8 cellular contexts compared by ENCODE assay signal in the genomic region with DNA sequence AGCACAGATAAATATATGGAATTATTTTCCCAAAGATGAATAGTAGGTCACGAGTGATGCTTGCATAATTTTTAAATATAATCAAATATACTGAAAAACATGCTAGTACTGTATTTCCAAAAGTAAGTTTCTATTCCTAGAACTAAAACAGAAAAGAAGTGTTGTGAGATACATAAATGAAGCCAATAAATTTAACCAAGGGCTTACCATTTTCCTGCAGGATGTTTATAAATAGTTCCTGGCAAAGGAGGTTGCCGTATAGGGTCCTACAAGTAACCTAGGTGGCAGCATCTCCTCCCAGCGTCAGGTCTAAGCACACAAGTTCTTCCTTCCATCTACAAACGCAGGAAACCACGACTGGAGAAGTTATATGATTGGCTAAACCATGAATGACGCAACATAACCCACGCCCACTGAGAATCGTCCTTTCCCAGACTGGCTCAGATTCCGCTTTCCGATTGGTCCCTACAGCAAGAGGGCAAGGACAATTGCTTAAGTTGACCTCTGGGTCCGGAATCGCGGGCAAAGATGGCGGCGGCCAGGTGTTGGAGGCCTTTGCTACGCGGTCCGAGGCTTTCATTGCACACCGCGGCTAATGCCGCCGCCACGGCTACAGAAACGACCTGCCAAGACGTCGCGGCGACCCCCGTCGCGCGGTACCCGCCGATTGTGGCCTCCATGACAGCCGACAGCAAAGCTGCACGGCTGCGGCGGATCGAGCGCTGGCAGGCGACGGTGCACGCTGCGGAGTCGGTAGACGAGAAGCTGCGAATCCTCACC. TPM values are rescaled to one million over a fixed set of nuclear protein-coding genes. Genes with fewer than 3 reads are reported as not detected.
DNase-seq lines count a peak whose midpoint lies in the region; FAIRE-seq and TF ChIP-seq lines count a peak whose summit lies in the region.

A gene (plus strand): TSS at position 513 of the 780 bp plus-strand sequence. CDS start 16 bp downstream, at position 529.

- H3K9ac ChIP-seq in MM.1S (ENCODE audit: low read length) (peak within 1 kb of the TSS; percentile 94), neural progenitor cell (peak within 1 kb of the TSS; percentile 83), subcutaneous abdominal adipose tissue (ENCODE audit: low read length in 5 of 5) (peak within 1 kb of the TSS; percentile 43 to 95 (median 91))

- H3K4me1 Mint-ChIP-seq in neural progenitor cell: peaks cover 21% of the 10 kb centered on the region

- peak; percentile 100 for FAIRE-seq in G401.6 (lab: Jason Lieb, UNC)

- peak; percentile 57 for TF ChIP-seq CTCF in MM.1S (IDR thresholded peaks at IDR 0.05; ENCODE audit: low read length)
- TF ChIP-seq CTCF in foreskin fibroblast (IDR thresholded peaks at IDR 0.05; ENCODE audit: low read depth, low read length): peak; percentile 24
- peak; percentile 52 for TF ChIP-seq CTCF in neural progenitor cell (IDR thresholded peaks at IDR 0.05)

- no peaks in the 10 kb centered on the region for H4K20me1 ChIP-seq in MM.1S (ENCODE audit: insufficient read depth, low read length)
- H4K20me1 ChIP-seq in neural progenitor cell (ENCODE audit: low read depth): peaks cover 14% of the 10 kb centered on the region

- H3K9me3 ChIP-seq in HAP-1 (no peaks in the 10 kb centered on the region), MM.1S (replicated peaks; ENCODE audit: insufficient read depth, low read length) (no peaks in the 10 kb centered on the region), neural progenitor cell (ENCODE audit: low read depth) (no peaks in the 10 kb centered on the region), subcutaneous abdominal adipose tissue (ENCODE audit: control insufficient read depth in 5 of 5, low read length in 5 of 5) (no peaks in the 10 kb centered on the region)

- DNase-seq in HAP-1 (ENCODE audit: low spot score in 2 of 2) (peak; percentile 94 to 99), MM.1S (peak; percentile 99), SIG-M5 treated with dmso at 0.1 percent for 504 hours (lab: John Stamatoyannopoulos, UW; ENCODE audit: unreplicated experiment) (peak; percentile 100), foreskin fibroblast (peak; percentile 96 to 99), neural progenitor cell (ENCODE audit: low spot score) (peak; percentile 97)
- DNase-seq in activated gamma-delta T cell treated with anti-CD3 and anti-CD28 coated beads, Interleukin-2, amount 50 U/mL, for 16 hours (ENCODE audit: low read depth): peak; percentile 82

- no peaks in the 10 kb centered on the region for H3K27me3 Mint-ChIP-seq in neural progenitor cell (ENCODE audit: insufficient read depth, low read depth)

- peak within 1 kb of the TSS; percentile 94 for H3K4me3 ChIP-seq in HAP-1
- peak within 1 kb of the TSS; percentile 97 for H3K4me3 ChIP-seq in MM.1S (ENCODE audit: low read length)
- peak within 1 kb of the TSS; percentile 91 to 93 for H3K4me3 ChIP-seq in foreskin fibroblast (ENCODE audit: low read depth in 1 of 2, low read length in 2 of 2)
- peak within 1 kb of the TSS; percentile 89 for H3K4me3 ChIP-seq in neural progenitor cell
- H3K4me3 ChIP-seq in subcutaneous abdominal adipose tissue (ENCODE audit: low read depth in 1 of 5, low read length in 5 of 5): peak within 1 kb of the TSS; percentile 74 to 100 (median 98)

- H3K79me2 ChIP-seq in MM.1S (ENCODE audit: low read length) (peaks cover 49% of the 10 kb centered on the region), neural progenitor cell (ENCODE audit: low read depth) (peaks cover 55% of the 10 kb centered on the region)

- H3K36me3 Mint-ChIP-seq in neural progenitor cell: no peaks in the 10 kb centered on the region

- H3K27ac ChIP-seq in MM.1S (ENCODE audit: low read length) (peak within 1 kb of the TSS; percentile 82), neural progenitor cell (peak within 1 kb of the TSS; percentile 71), subcutaneous abdominal adipose tissue (ENCODE audit: low read depth, low read length) (peak within 1 kb of the TSS; percentile 68)

- H2AFZ ChIP-seq in MM.1S (ENCODE audit: low read length) (peak within 1 kb of the TSS; percentile 89), neural progenitor cell (replicated peaks) (peak within 1 kb of the TSS; percentile 77)

- H3K27ac Mint-ChIP-seq in neural progenitor cell: peak within 1 kb of the TSS; percentile 92

- H3K4me2 ChIP-seq in MM.1S (ENCODE audit: low read depth, low read length): peak within 1 kb of the TSS; percentile 55
- H3K4me2 ChIP-seq in neural progenitor cell: peak within 1 kb of the TSS; percentile 98

- no peaks in the 10 kb centered on the region for H3K9me2 ChIP-seq in MM.1S (replicated peaks; ENCODE audit: insufficient read depth, low read length)

- peak within 1 kb of the TSS; percentile 98 for H3K4me3 Mint-ChIP-seq in neural progenitor cell

- peaks cover 29% of the 10 kb centered on the region for H3K36me3 ChIP-seq in HAP-1 (replicated peaks)
- peaks cover 9% of the 10 kb centered on the region; the same call in 1 of the 2 replicates for H3K36me3 ChIP-seq in MM.1S (replicated peaks; ENCODE audit: insufficient read depth, low read length)
- H3K36me3 ChIP-seq in neural progenitor cell: peaks cover 14% of the 10 kb centered on the region
- peaks cover 9 to 15% (median 14%) of the 10 kb centered on the region in 5 donors for H3K36me3 ChIP-seq in subcutaneous abdominal adipose tissue (ENCODE audit: control insufficient read depth in 5 of 5, insufficient read depth in 5 of 5, low read length in 5 of 5)

- H3K4me1 ChIP-seq in HAP-1: peaks cover 12% of the 10 kb centered on the region
- 0 out of 2 replicates have a peak, but pooled peaks cover 12% of the 10 kb centered on the region for H3K4me1 ChIP-seq in MM.1S (ENCODE audit: low read length)
- H3K4me1 ChIP-seq in neural progenitor cell: peaks cover 11% of the 10 kb centered on the region
- H3K4me1 ChIP-seq in subcutaneous abdominal adipose tissue (ENCODE audit: control insufficient read depth in 5 of 5, insufficient read depth in 5 of 5, low read length in 5 of 5): peaks cover 3 to 31% (median 19%) of the 10 kb centered on the region in 5 donors

- H3K27me3 ChIP-seq in HAP-1 (ENCODE audit: low read depth) (no peaks in the 10 kb centered on the region; the same call in 1 of the 2 replicates), MM.1S (replicated peaks; ENCODE audit: insufficient read depth, low read length) (no peaks in the 10 kb centered on the region), neural progenitor cell (no peaks in the 10 kb centered on the region), subcutaneous abdominal adipose tissue (ENCODE audit: control insufficient read depth in 5 of 5, insufficient read depth in 4 of 5, low read length in 5 of 5) (no peaks in the 10 kb centered on the region)

- in situ Hi-C loops in HAP-1 (cut with MboI; ENCODE audit: low sequenced_read_pairs): no loop called here

- H3K9me3 Mint-ChIP-seq in neural progenitor cell: no peaks in the 10 kb centered on the region

- H3F3A ChIP-seq in MM.1S (ENCODE audit: insufficient read depth, low read length) (no peaks in the 10 kb centered on the region), neural progenitor cell (ENCODE audit: low read depth) (peaks cover 5% of the 10 kb centered on the region)

RNA-seq across cellular contexts. Expression of the gene that starts here (rescaled TPM):
- 87.4 and 92.3 TPM in 2 replicates for total RNA-seq in neural progenitor cell (ENCODE audit: low replicate concordance)

Comparison
In these comparisons a context has a peak if more than half of its experiments do, and no peak if none do; other contexts are left out.
1. Peak in every context shown above with its lines: DNase-seq, H3K4me3 ChIP-seq and H3K27ac ChIP-seq.